8 cellular contexts compared by ENCODE assay signal in genomic region chr2:54903736-54904554, GRCh38.
DNase-seq lines count a peak whose midpoint lies in the region; ATAC-seq lines count a peak whose summit lies in the region.

No MANE protein-coding gene starts in this region.

- POLR2A ChIA-PET in naive thymus-derived CD4-positive, alpha-beta T cell (lab: Charles Lee), result interaction anchor here (0.6 kb wide), 1 partner anchor 121 kb away, joined by 3 read pairs; no protein-coding TSS in a partner anchor

- H3K36me3 ChIP-seq in naive thymus-derived CD4-positive, alpha-beta T cell (ENCODE audit: control insufficient read depth in 2 of 3, insufficient read depth in 3 of 3, low read length in 3 of 3), result no peaks in the 10 kb centered on the region
- no peaks in the 10 kb centered on the region for H3K36me3 ChIP-seq in subcutaneous abdominal adipose tissue (ENCODE audit: control insufficient read depth in 5 of 5, insufficient read depth in 5 of 5, low read length in 5 of 5)

- no peaks in the 10 kb centered on the region for H3K9me3 ChIP-seq in naive thymus-derived CD4-positive, alpha-beta T cell (ENCODE audit: control insufficient read depth in 2 of 3, low read length in 3 of 3)
- H3K9me3 ChIP-seq in subcutaneous abdominal adipose tissue (ENCODE audit: control insufficient read depth in 5 of 5, low read length in 5 of 5), result no peaks in the 10 kb centered on the region

- DNase-seq in DMS153 (lab: John Stamatoyannopoulos, UW) (peak; percentile 5), DMS153 treated with DMSO at 0.1 percent for 48 hours (lab: John Stamatoyannopoulos, UW; ENCODE audit: unreplicated experiment) (no peak), astrocyte of the hippocampus (ENCODE audit: low read depth, low spot score) (peak; percentile 94), C1 segment of cervical spinal cord (lab: John Stamatoyannopoulos, UW) (no peak)
- DNase-seq in T-helper 2 cell treated with Interferon-gamma antibody and Interleukin-4, amounts not matched to agents 5 μg/mL and 100 μg/mL, for 36 hours (ENCODE audit: low spot score), result peak; percentile 76
- peak in 1 of 9 donors; percentile 48 for DNase-seq in naive thymus-derived CD4-positive, alpha-beta T cell

- H3K27ac Mint-ChIP-seq in T-helper 2 cell treated with Interferon-gamma antibody and Interleukin-4, amounts not matched to agents 5 μg/mL and 100 μg/mL, for 36 hours, result peak overlapping the region; percentile 29
- H3K27ac Mint-ChIP-seq in naive thymus-derived CD4-positive, alpha-beta T cell, result no peak overlapping the region

- H3K36me3 Mint-ChIP-seq in T-helper 2 cell treated with Interferon-gamma antibody and Interleukin-4, amounts not matched to agents 5 μg/mL and 100 μg/mL, for 36 hours (ENCODE audit: low read depth), result no peaks in the 10 kb centered on the region
- no peaks in the 10 kb centered on the region for H3K36me3 Mint-ChIP-seq in naive thymus-derived CD4-positive, alpha-beta T cell

- no peak overlapping the region for H3K4me3 ChIP-seq in naive thymus-derived CD4-positive, alpha-beta T cell (ENCODE audit: low read length)
- H3K4me3 ChIP-seq in subcutaneous abdominal adipose tissue (ENCODE audit: low read depth in 1 of 5, low read length in 5 of 5), result no peak overlapping the region

- H3K27me3 Mint-ChIP-seq in T-helper 2 cell treated with Interferon-gamma antibody and Interleukin-4, amounts not matched to agents 5 μg/mL and 100 μg/mL, for 36 hours (ENCODE audit: low read depth), result peaks cover 2% of the 10 kb centered on the region
- H3K27me3 Mint-ChIP-seq in naive thymus-derived CD4-positive, alpha-beta T cell, result peaks cover 0 to 7% (median 0%) of the 10 kb centered on the region in 5 donors

- H3K4me3 Mint-ChIP-seq in T-helper 2 cell treated with Interferon-gamma antibody and Interleukin-4, amounts not matched to agents 5 μg/mL and 100 μg/mL, for 36 hours, result peak overlapping the region; percentile 22
- H3K4me3 Mint-ChIP-seq in naive thymus-derived CD4-positive, alpha-beta T cell, result no peak overlapping the region

- H3K27ac ChIP-seq in naive thymus-derived CD4-positive, alpha-beta T cell (ENCODE audit: low read depth, low read length), result no peak overlapping the region
- H3K27ac ChIP-seq in subcutaneous abdominal adipose tissue (ENCODE audit: low read depth, low read length), result peak overlapping the region; percentile 60

- peaks cover 0 to 10% of the 10 kb centered on the region in 2 donors for H3K4me1 ChIP-seq in naive thymus-derived CD4-positive, alpha-beta T cell (ENCODE audit: control insufficient read depth in 2 of 2, insufficient read depth in 2 of 2, low read length in 2 of 2)
- peaks cover 3 to 31% (median 19%) of the 10 kb centered on the region in 5 donors for H3K4me1 ChIP-seq in subcutaneous abdominal adipose tissue (ENCODE audit: control insufficient read depth in 5 of 5, insufficient read depth in 5 of 5, low read length in 5 of 5)

- H3K27me3 ChIP-seq in naive thymus-derived CD4-positive, alpha-beta T cell (ENCODE audit: control insufficient read depth in 2 of 2, insufficient read depth in 2 of 2, low read length in 2 of 2), result no peaks in the 10 kb centered on the region
- H3K27me3 ChIP-seq in subcutaneous abdominal adipose tissue (ENCODE audit: control insufficient read depth in 5 of 5, insufficient read depth in 4 of 5, low read length in 5 of 5), result no peaks in the 10 kb centered on the region

- CTCF ChIA-PET in naive thymus-derived CD4-positive, alpha-beta T cell (lab: Charles Lee), result no interaction called here

- H3K4me1 Mint-ChIP-seq in T-helper 2 cell treated with Interferon-gamma antibody and Interleukin-4, amounts not matched to agents 5 μg/mL and 100 μg/mL, for 36 hours (ENCODE audit: low read depth), result peaks cover 14% of the 10 kb centered on the region
- peaks cover 3 to 18% (median 4%) of the 10 kb centered on the region in 7 donors for H3K4me1 Mint-ChIP-seq in naive thymus-derived CD4-positive, alpha-beta T cell

- intact Hi-C loops in naive thymus-derived CD4-positive, alpha-beta T cell (cut with micrococcal nuclease), result loop anchor here (1.0 to 5.0 kb wide), 3 partner anchors 38 to 528 kb away; partner anchors contain the start of gene RTN4 (in 1 of the 2)

- no peak overlapping the region for H3K9ac ChIP-seq in subcutaneous abdominal adipose tissue (ENCODE audit: low read length in 5 of 5)

- ATAC-seq in naive thymus-derived CD4-positive, alpha-beta T cell, result peak; percentile 90
- ATAC-seq in HG03045 (IDR thresholded peaks at IDR 0.05; ENCODE audit: unreplicated experiment), result no peak

- H3K9me3 Mint-ChIP-seq in T-helper 2 cell treated with Interferon-gamma antibody and Interleukin-4, amounts not matched to agents 5 μg/mL and 100 μg/mL, for 36 hours, result no peaks in the 10 kb centered on the region
- no peaks in the 10 kb centered on the region for H3K9me3 Mint-ChIP-seq in naive thymus-derived CD4-positive, alpha-beta T cell

Comparison
In these comparisons a context has a peak if more than half of its experiments do, and no peak if none do; other contexts are left out.
1. DNase-seq: peak in DMS153 (single experiment), T-helper 2 cell treated with Interferon-gamma antibody and Interleukin-4, amounts not matched to agents 5 μg/mL and 100 μg/mL, for 36 hours (single experiment) and astrocyte of the hippocampus (single experiment); none in DMS153 treated with DMSO at 0.1 percent for 48 hours (single experiment) and C1 segment of cervical spinal cord (0 of 14).